In genomic region chr4:119370392-119370791, GRCh38 we compare ENCODE assay signal across 10 cellular contexts. TPM values are rescaled to one million over a fixed set of nuclear protein-coding genes. Genes with fewer than 3 reads are reported as not detected.
DNase-seq lines count a peak whose midpoint lies in the region; ATAC-seq and TF ChIP-seq lines count a peak whose summit lies in the region.
"Not testable (repeated sequence)": the region's sequence is repeated elsewhere in the genome, so short reads cannot be mapped to it uniquely, and the experiment has no call there.
"Had no signal": no experiment of that assay in that cellular context is flagged by ENCODE, and none has a peak within 500 bp of the region (broad histone marks: within the 10 kb centered on the region; RNA-seq: fewer than 3 reads in every experiment).

No MANE protein-coding gene starts in this region.

- H3K4me3 Mint-ChIP-seq in natural killer cell treated with Interleukin-12 subunit alpha and Interleukin-12 subunit beta and Interleukin-15 and Interleukin-18, amount 100 ng/mL, for 72 hours, result not testable (repeated sequence)

- not testable (repeated sequence) for H3K27ac Mint-ChIP-seq in natural killer cell treated with Interleukin-12 subunit alpha and Interleukin-12 subunit beta and Interleukin-15 and Interleukin-18, amount 100 ng/mL, for 72 hours

- in situ Hi-C loops in GM13976 (cut with MboI; ENCODE audit: low sequenced_read_pairs, unreplicated experiment), result not testable (repeated sequence)

- not testable (repeated sequence) for H3K4me1 Mint-ChIP-seq in natural killer cell treated with Interleukin-12 subunit alpha and Interleukin-12 subunit beta and Interleukin-15 and Interleukin-18, amount 100 ng/mL, for 72 hours (ENCODE audit: low read depth in 2 of 2)

- DNase-seq in GM13976 (ENCODE audit: low spot score), result peak; percentile 5
- DNase-seq in RPMI7951 (ENCODE audit: low read depth), result peak; percentile 43
- DNase-seq in activated CD8-positive, alpha-beta memory T cell treated with anti-CD3 and anti-CD28 coated beads, Interleukin-2, amount 50 U/mL, for 1 hour (ENCODE audit: extremely low read depth), result peak; percentile 53
- DNase-seq in dermis blood vessel endothelial cell, result peak; percentile 29
- DNase-seq in natural killer cell treated with Interleukin-12 subunit alpha and Interleukin-12 subunit beta and Interleukin-15 and Interleukin-18, amount 100 ng/mL, for 72 hours (ENCODE audit: low spot score), result not testable (repeated sequence)
- peak; percentile 54 for DNase-seq in stimulated activated naive CD8-positive, alpha-beta T cell treated with anti-CD3 and anti-CD28 coated beads, Interleukin-15, Interleukin-2, amounts not matched to agents 100 U/mL and 50 U/mL, for 24 hours

- TF ChIP-seq CTCF in GM13976 (IDR thresholded peaks at IDR 0.05; ENCODE audit: borderline replicate concordance, control extremely low read depth, extremely low read depth, insufficient read depth, missing control alignments), result not testable (repeated sequence)

- not testable (repeated sequence) for H3K9me3 Mint-ChIP-seq in natural killer cell treated with Interleukin-12 subunit alpha and Interleukin-12 subunit beta and Interleukin-15 and Interleukin-18, amount 100 ng/mL, for 72 hours

- H3K36me3 Mint-ChIP-seq in natural killer cell treated with Interleukin-12 subunit alpha and Interleukin-12 subunit beta and Interleukin-15 and Interleukin-18, amount 100 ng/mL, for 72 hours, result not testable (repeated sequence)

- H3K27me3 Mint-ChIP-seq in natural killer cell treated with Interleukin-12 subunit alpha and Interleukin-12 subunit beta and Interleukin-15 and Interleukin-18, amount 100 ng/mL, for 72 hours, result not testable (repeated sequence)

- ATAC-seq in GM21723 (IDR thresholded peaks at IDR 0.05; ENCODE audit: unreplicated experiment), result peak; percentile 94
- peak; percentile 95 for ATAC-seq in HG03469 (IDR thresholded peaks at IDR 0.05; ENCODE audit: unreplicated experiment)
- ATAC-seq in natural killer cell treated with Interleukin-12 subunit alpha and Interleukin-12 subunit beta and Interleukin-15 and Interleukin-18, amount 100 ng/mL, for 72 hours, result peak; percentile 68 to 88
- peak; percentile 98 for ATAC-seq in stimulated activated naive CD8-positive, alpha-beta T cell treated with anti-CD3 and anti-CD28 coated beads, Interleukin-15, Interleukin-2, amounts not matched to agents 100 U/mL and 50 U/mL, for 24 hours

RNA-seq across cellular contexts. Expression of gene FABP2, which starts 48.5 kb away (rescaled TPM):
- total RNA-seq in RPMI7951 (2014; rRNA removed; shearing (Covaris generic)), result not detected in 2 replicates
- total RNA-seq in dermis blood vessel endothelial cell, result not detected in 2 replicates
- not detected for total RNA-seq in natural killer cell treated with Interleukin-12 subunit alpha and Interleukin-12 subunit beta and Interleukin-15 and Interleukin-18, amount 100 ng/mL, for 72 hours
- total RNA-seq: mesothelial cell of epicardium, SJSA1 had no signal
